10 cellular contexts compared by ENCODE assay signal in genomic region chr18:36130883-36131653, GRCh38. TPM values are rescaled to one million over a fixed set of nuclear protein-coding genes. Genes with fewer than 3 reads are reported as not detected.
DNase-seq lines count a peak whose midpoint lies in the region; ATAC-seq and TF ChIP-seq lines count a peak whose summit lies in the region.
"Had no signal": no experiment of that assay in that cellular context is flagged by ENCODE, and none has a peak within 500 bp of the region (broad histone marks: within the 10 kb centered on the region; RNA-seq: fewer than 3 reads in every experiment).

No MANE protein-coding gene starts in this region.

- no peak for DNase-seq in AG04450 (ENCODE audit: low read depth, low spot score)
- DNase-seq in HL-60 (ENCODE audit: low read depth in 1 of 2, low spot score in 1 of 2), result peak in 1 of 2 experiments; percentile 15
- DNase-seq in brain microvascular endothelial cell, result no peak
- DNase-seq in NCI-H1105 (lab: John Stamatoyannopoulos, UW), result no peak
- DNase-seq in NCI-H526 (lab: John Stamatoyannopoulos, UW), result no peak
- no peak for DNase-seq in NCI-H1417 (lab: John Stamatoyannopoulos, UW)
- DNase-seq: NCI-H2029; stimulated activated CD8-positive, alpha-beta memory T cell treated with anti-CD3 and anti-CD28 coated beads, Interleukin-4, amount 100 ng/mL, for 48 hours had no signal

- in situ Hi-C loops in brain microvascular endothelial cell (cut with HindIII; ENCODE audit: low pct_ligation_motif_present, low sequenced_read_pairs), result no loop called here

- POLR2A ChIA-PET in AG04450 (lab: Yijun Ruan, JAX), result interaction anchor here (0.6 kb wide), 1 partner anchor 66 kb away, joined by 3 read pairs; no protein-coding TSS in a partner anchor

- peak overlapping the region; percentile 97 for H3K4me3 ChIP-seq in AG04450 (ENCODE audit: low read depth, low read length)
- peak overlapping the region; percentile 100 for H3K4me3 ChIP-seq in HL-60 (replicated peaks; ENCODE audit: insufficient read depth, low read length)
- peak overlapping the region; percentile 100 for H3K4me3 ChIP-seq in brain microvascular endothelial cell (ENCODE audit: low read depth, low read length)
- peak overlapping the region; percentile 57 to 86 for H3K4me3 ChIP-seq in muscle layer of colon (ENCODE audit: low read depth in 1 of 2, low read length in 2 of 2)

- peak overlapping the region; percentile 97 for H3K9ac ChIP-seq in muscle layer of colon (ENCODE audit: low read length)

- CTCF ChIA-PET in AG04450 (lab: Charles Lee), result interaction anchor here (0.6 to 1.7 kb wide), 4 partner anchors 35 to 153 kb away, joined by 3 to 6 read pairs (median 4); no protein-coding TSS in a partner anchor

- H3K4me1 ChIP-seq in muscle layer of colon (ENCODE audit: insufficient read depth, low read length), result peaks cover 22% of the 10 kb centered on the region

- TF ChIP-seq POLR2A in GM18505 (IDR thresholded peaks at IDR 0.05; ENCODE audit: borderline replicate concordance, extremely low read depth, insufficient read depth, insufficient read length), result no peak

- ATAC-seq in GM18505 (IDR thresholded peaks at IDR 0.05; ENCODE audit: unreplicated experiment), result no peak

- H3K9me3 ChIP-seq in AG04450 (ENCODE audit: control insufficient read depth, insufficient read depth, low read length), result peaks cover 3% of the 10 kb centered on the region; the same call in 1 of the 2 replicates
- no peaks in the 10 kb centered on the region for H3K9me3 ChIP-seq in muscle layer of colon (ENCODE audit: low read length)

- TF ChIP-seq CTCF in AG04450 (IDR thresholded peaks at IDR 0.05; ENCODE audit: low read depth, low read length) (no peak), HL-60 (IDR thresholded peaks at IDR 0.05; ENCODE audit: insufficient read depth, low read length) (no peak), brain microvascular endothelial cell (IDR thresholded peaks at IDR 0.05; ENCODE audit: low read depth, low read length, missing control alignments) (no peak)

- H3K27me3 ChIP-seq in AG04450 (ENCODE audit: control insufficient read depth, insufficient read depth, low read length) (no peaks in the 10 kb centered on the region), HL-60 (ENCODE audit: insufficient read depth, poor library complexity, severe bottlenecking) (no peaks in the 10 kb centered on the region), brain microvascular endothelial cell (replicated peaks) (no peaks in the 10 kb centered on the region), muscle layer of colon (ENCODE audit: control insufficient read depth in 1 of 2, insufficient read depth in 2 of 2, low read length in 2 of 2) (no peaks in the 10 kb centered on the region)

- no peaks in the 10 kb centered on the region for H3K36me3 ChIP-seq in brain microvascular endothelial cell (replicated peaks)
- H3K36me3 ChIP-seq in muscle layer of colon (ENCODE audit: insufficient read depth, low read length), result peaks cover 8% of the 10 kb centered on the region

- H3K27ac ChIP-seq in AG04450 (ENCODE audit: low read depth, low read length) (no peak overlapping the region), HL-60 (replicated peaks) (peak overlapping the region; percentile 97), brain microvascular endothelial cell (no peak overlapping the region), muscle layer of colon (ENCODE audit: low read depth, low read length) (no peak overlapping the region)

RNA-seq across cellular contexts. Expression of gene ELP2, which starts 1.4 kb away (rescaled TPM):
- polyA plus RNA-seq in AG04450 (2011; rRNA removed), result 116 and 122 TPM in 2 replicates
- 136 and 145 TPM in 2 replicates for polyA minus RNA-seq in AG04450 (2011; rRNA and poly(A)+ RNA removed)

RNA-seq across cellular contexts. Expression of gene SLC39A6, which starts 1.9 kb away (rescaled TPM):
- 108 and 123 TPM in 2 replicates for polyA plus RNA-seq in AG04450 (2011; rRNA removed)
- 99.7 and 119 TPM in 2 replicates for polyA minus RNA-seq in AG04450 (2011; rRNA and poly(A)+ RNA removed)

RNA-seq across cellular contexts. Expression of gene MOCOS, which starts 56.2 kb away (rescaled TPM):
- 4.2 and 5.1 TPM in 2 replicates for polyA plus RNA-seq in AG04450 (2011; rRNA removed)
- polyA minus RNA-seq in AG04450 (2011; rRNA and poly(A)+ RNA removed), result 9.3 and 9.9 TPM in 2 replicates
